Comparison of ENCODE assay signal across 7 cellular contexts in the genomic region with DNA sequence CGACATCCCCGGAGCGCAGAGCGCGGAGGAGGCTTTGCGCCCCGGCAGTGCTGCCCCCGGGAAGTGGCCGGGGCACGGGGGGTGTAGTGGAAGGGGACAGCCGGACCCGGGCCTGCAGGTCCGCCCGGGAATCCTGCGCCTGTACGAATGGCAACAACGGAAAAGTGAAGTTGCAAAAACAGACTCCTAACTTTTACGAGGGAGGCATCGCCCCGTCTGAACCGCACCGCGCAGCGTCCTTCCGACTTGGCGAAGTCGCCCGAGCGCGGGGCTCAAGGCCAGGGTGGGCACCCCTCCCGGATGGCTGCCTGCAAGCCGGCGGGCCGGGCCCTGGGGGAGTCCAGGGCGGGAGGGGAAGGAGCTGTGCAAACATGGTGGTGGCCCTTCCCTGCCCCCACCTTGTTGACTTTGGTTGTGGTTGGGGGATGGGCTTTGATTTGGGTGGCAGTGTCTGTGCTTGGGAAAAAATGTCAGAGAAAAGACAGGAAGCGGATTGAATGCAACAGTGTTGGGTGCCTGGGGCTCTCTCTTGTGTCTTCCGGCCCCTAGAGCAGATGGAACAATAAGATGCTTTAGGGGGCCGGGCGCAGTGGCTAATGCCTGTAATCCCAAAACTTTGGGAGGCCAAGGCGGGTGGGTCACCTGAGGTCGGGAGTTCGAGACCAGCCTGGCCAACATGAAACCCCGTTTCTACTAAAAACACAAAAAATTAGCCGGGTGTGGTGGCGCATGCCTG. TPM values are rescaled to one million over a fixed set of nuclear protein-coding genes. Genes with fewer than 3 reads are reported as not detected.
A peak's percentile ranks its signal among the peaks of the same experiment; 100 is the strongest.
DNase-seq lines count a peak whose midpoint lies in the region; ATAC-seq, FAIRE-seq and TF ChIP-seq lines count a peak whose summit lies in the region.

No MANE protein-coding gene starts in this region.

- H3K27ac Mint-ChIP-seq in activated CD4-positive, alpha-beta T cell treated with anti-CD3 and anti-CD28 coated beads for 36 hours = peak overlapping the region; percentile 91

- whole genome bisulfite sequencing in lower leg skin, 2 donors = 1 to 3% methylated on average over 26 to 45 of the region's 45 CpGs

- peak overlapping the region; percentile 88 to 93 for H3K9ac ChIP-seq in duodenal mucosa (ENCODE audit: low read depth in 1 of 2, low read length in 2 of 2)

- no peak for TF ChIP-seq POLR2A in lower leg skin (IDR thresholded peaks at IDR 0.05)

- H3K9me3 Mint-ChIP-seq in activated CD4-positive, alpha-beta T cell treated with anti-CD3 and anti-CD28 coated beads for 36 hours (ENCODE audit: low read depth) = no peaks in the 10 kb centered on the region

- H3K36me3 Mint-ChIP-seq in activated CD4-positive, alpha-beta T cell treated with anti-CD3 and anti-CD28 coated beads for 36 hours (ENCODE audit: low read depth) = peaks cover 29% of the 10 kb centered on the region

- peak overlapping the region; percentile 91 for H3K27ac ChIP-seq in duodenal mucosa (ENCODE audit: low read depth, low read length)

- TF ChIP-seq CTCF in lower leg skin (IDR thresholded peaks at IDR 0.05) = peak in 1 of 3 donors; percentile 18

- H3K9me3 ChIP-seq in duodenal mucosa (ENCODE audit: control insufficient read depth in 1 of 2, low read length in 2 of 2) = no peaks in the 10 kb centered on the region

- peak; percentile 20 for ATAC-seq in activated CD4-positive, alpha-beta T cell treated with anti-CD3 and anti-CD28 coated beads for 36 hours
- no peak for ATAC-seq in GM18868 (IDR thresholded peaks at IDR 0.05; ENCODE audit: unreplicated experiment)

- H3K4me3 ChIP-seq in duodenal mucosa (ENCODE audit: low read depth in 1 of 2, low read length in 2 of 2) = peak overlapping the region; percentile 76 to 88
- peak overlapping the region; percentile 96 for H3K4me3 ChIP-seq in lower leg skin (ENCODE audit: low read depth, poor library complexity, severe bottlenecking)

- no peaks in the 10 kb centered on the region for H3K36me3 ChIP-seq in duodenal mucosa (ENCODE audit: control insufficient read depth in 1 of 2, insufficient read depth in 2 of 2, low read length in 2 of 2)

- peaks cover 63% of the 10 kb centered on the region for H3K4me1 Mint-ChIP-seq in activated CD4-positive, alpha-beta T cell treated with anti-CD3 and anti-CD28 coated beads for 36 hours

- H3K4me1 ChIP-seq in duodenal mucosa (ENCODE audit: control insufficient read depth in 1 of 2, insufficient read depth in 2 of 2, low read length in 2 of 2) = peaks cover 24 to 46% of the 10 kb centered on the region in 2 donors

- intact Hi-C loops in activated CD4-positive, alpha-beta T cell treated with anti-CD3 and anti-CD28 coated beads for 36 hours (cut with DNase I, micrococcal nuclease) = loop anchor here in 1 of 2 experiments (1.0 to 10.0 kb wide), 9 partner anchors 114 to 833 kb away; partner anchors contain the start of genes CBX4, CBX8, CHMP6 and EIF4A3
- intact Hi-C loops in lower leg skin (cut with DNase I; ENCODE audit: low total_unique reads) = no loop called here

- H3K4me3 Mint-ChIP-seq in activated CD4-positive, alpha-beta T cell treated with anti-CD3 and anti-CD28 coated beads for 36 hours = peak overlapping the region; percentile 98

- no peaks in the 10 kb centered on the region for H3K27me3 Mint-ChIP-seq in activated CD4-positive, alpha-beta T cell treated with anti-CD3 and anti-CD28 coated beads for 36 hours

- DNase-seq in GM18507 (ENCODE audit: extremely low spot score, insufficient read length, low read depth) (no peak), NCI-H2196 (lab: John Stamatoyannopoulos, UW; ENCODE audit: unreplicated experiment) (peak; percentile 75), lower leg skin (ENCODE audit: low spot score in 2 of 2) (peak; percentile 69 to 91)
- DNase-seq in activated CD4-positive, alpha-beta T cell treated with anti-CD3 and anti-CD28 coated beads for 36 hours = peak; percentile 84
- peak in 2 of 3 donors; percentile 56 to 62 for DNase-seq in stimulated activated CD4-positive, alpha-beta T cell treated with anti-CD3 and anti-CD28 coated beads, TNF-alpha, amount 100 ng/mL, for 1 hour (ENCODE audit: low read depth in 3 of 3, low spot score in 1 of 3)

- CTCF ChIA-PET in activated CD4-positive, alpha-beta T cell treated with anti-CD3 and anti-CD28 coated beads for 36 hours (lab: Charles Lee) = interaction anchor here (1.6 kb wide), 1 partner anchor 8 kb away, joined by 4 read pairs; no protein-coding TSS in a partner anchor

- H3K27me3 ChIP-seq in duodenal mucosa (ENCODE audit: control insufficient read depth in 1 of 2, insufficient read depth in 2 of 2, low read length in 2 of 2) = no peaks in the 10 kb centered on the region

- POLR2A ChIA-PET in activated CD4-positive, alpha-beta T cell treated with anti-CD3 and anti-CD28 coated beads for 36 hours (lab: Charles Lee) = interaction anchor here (1.1 to 1.6 kb wide), 3 partner anchors 41 to 113 kb away, joined by 3 to 4 read pairs (median 3); partner anchors contain the start of genes SGSH and SLC26A11

- FAIRE-seq in GM18507 (lab: Jason Lieb, UNC) = peak; percentile 38

RNA-seq across cellular contexts. Expression of gene RNF213, which starts 0.7 kb away (rescaled TPM):
- total RNA-seq in activated CD4-positive, alpha-beta T cell treated with anti-CD3 and anti-CD28 coated beads for 36 hours = 100 to 1,000 TPM; 334 to 366 TPM
- total RNA-seq in lower leg skin = 100 to 1,000 TPM in 1 of 4 donors, 10 to 100 TPM in 3; 48.4 to 103 (median 59.8) TPM

RNA-seq across cellular contexts. Expression of gene SLC26A11, which starts 41.1 kb away (rescaled TPM):
- total RNA-seq in activated CD4-positive, alpha-beta T cell treated with anti-CD3 and anti-CD28 coated beads for 36 hours = 1 to 10 TPM; 4.7 to 4.9 TPM
- total RNA-seq in lower leg skin = 10 to 100 TPM; 20.1 to 28.1 (median 22.3) TPM

RNA-seq across cellular contexts. Expression of gene SGSH, which starts 41.2 kb away (rescaled TPM):
- total RNA-seq in activated CD4-positive, alpha-beta T cell treated with anti-CD3 and anti-CD28 coated beads for 36 hours = 10 to 100 TPM; 20.2 to 22.7 TPM
- 10 to 100 TPM; 19.4 to 47.3 (median 37.0) TPM for total RNA-seq in lower leg skin
